16 cellular contexts compared by ENCODE assay signal in genomic region chr3:98519351-98519750, GRCh38. TPM values are rescaled to one million over a fixed set of nuclear protein-coding genes. Genes with fewer than 3 reads are reported as not detected.
DNase-seq lines count a peak whose midpoint lies in the region; ATAC-seq and TF ChIP-seq lines count a peak whose summit lies in the region.
"Had no signal": no experiment of that assay in that cellular context is flagged by ENCODE, and none has a peak within 500 bp of the region (broad histone marks: within the 10 kb centered on the region; RNA-seq: fewer than 3 reads in every experiment).

No MANE protein-coding gene starts in this region.

- POLR2A ChIA-PET in SK-N-SH (lab: Yijun Ruan, JAX): no interaction called here

- H3K36me3 ChIP-seq in BLaER1 treated with 17β-estradiol and CSF1 and Interleukin-3, amounts not matched to agents 10 nM and 100 nM: peaks cover 61 to 71% (median 68%) of the 10 kb centered on the region in 11 experiments
- peaks cover 61 to 62% of the 10 kb centered on the region in 2 experiments for H3K36me3 ChIP-seq in SK-N-SH (replicated peaks in 1 of 2; ENCODE audit: control insufficient read depth in 1 of 2, insufficient read depth in 2 of 2, low read length in 1 of 2)
- H3K36me3 ChIP-seq: colonic mucosa had no signal

- peaks cover 10 to 37% (median 18%) of the 10 kb centered on the region in 10 experiments; a peak in 19 of 20 replicates for H3K4me1 ChIP-seq in BLaER1 treated with 17β-estradiol and CSF1 and Interleukin-3, amounts not matched to agents 10 nM and 100 nM
- peaks cover 0 to 7% of the 10 kb centered on the region in 2 experiments; a peak in 2 of 4 replicates for H3K4me1 ChIP-seq in SK-N-SH (ENCODE audit: control insufficient read depth in 1 of 2, insufficient read depth in 2 of 2, low read depth in 1 of 2, low read length in 1 of 2)
- H3K4me1 ChIP-seq: colonic mucosa had no signal

- no peak overlapping the region for H3K27ac ChIP-seq in BLaER1 treated with 17β-estradiol and CSF1 and Interleukin-3, amounts not matched to agents 10 nM and 100 nM
- no peak overlapping the region for H3K27ac ChIP-seq in SK-N-SH (ENCODE audit: low read depth in 2 of 2, low read length in 1 of 2)
- H3K27ac ChIP-seq: colonic mucosa had no signal

- peak overlapping the region; percentile 40 to 86 for H3K27ac Mint-ChIP-seq in activated naive CD4-positive, alpha-beta T cell treated with anti-CD3 and anti-CD28 coated beads, Interleukin-2, amount 50 U/mL, for 72 hours

- no peak for TF ChIP-seq CTCF in fibroblast of villous mesenchyme (IDR thresholded peaks at IDR 0.05; ENCODE audit: insufficient read depth, low read depth, low read length)
- TF ChIP-seq CTCF in SK-N-SH (IDR thresholded peaks at IDR 0.05): no peak

- H3F3A ChIP-seq in SK-N-SH (replicated peaks; ENCODE audit: insufficient read depth): peaks cover 14% of the 10 kb centered on the region

- H3K27me3 ChIP-seq in BLaER1 treated with 17β-estradiol and CSF1 and Interleukin-3, amounts not matched to agents 10 nM and 100 nM: no peaks in the 10 kb centered on the region
- H3K27me3 ChIP-seq in SK-N-SH (ENCODE audit: insufficient read depth): no peaks in the 10 kb centered on the region
- H3K27me3 ChIP-seq: colonic mucosa had no signal

- no peak overlapping the region for H3K4me3 ChIP-seq in BLaER1 treated with 17β-estradiol and CSF1 and Interleukin-3, amounts not matched to agents 10 nM and 100 nM
- H3K4me3 ChIP-seq in fibroblast of villous mesenchyme (ENCODE audit: low read depth, low read length) (no peak overlapping the region), SK-N-SH (ENCODE audit: low read depth in 2 of 2, low read length in 1 of 2) (no peak overlapping the region)
- H3K4me3 ChIP-seq: colonic mucosa, K562 had no signal

- peaks cover 52 to 71% of the 10 kb centered on the region in 2 donors for H3K36me3 Mint-ChIP-seq in activated naive CD4-positive, alpha-beta T cell treated with anti-CD3 and anti-CD28 coated beads, Interleukin-2, amount 50 U/mL, for 72 hours

- peaks cover 0 to 45% (median 14%) of the 10 kb centered on the region in 11 experiments; a peak in 10 of 22 replicates for H4K20me1 ChIP-seq in BLaER1 treated with 17β-estradiol and CSF1 and Interleukin-3, amounts not matched to agents 10 nM and 100 nM
- H4K20me1 ChIP-seq in SK-N-SH (ENCODE audit: insufficient read depth): no peaks in the 10 kb centered on the region; the same call in 1 of the 2 replicates

- H3K9me3 Mint-ChIP-seq in activated naive CD4-positive, alpha-beta T cell treated with anti-CD3 and anti-CD28 coated beads, Interleukin-2, amount 50 U/mL, for 72 hours: peaks cover 0 to 3% of the 10 kb centered on the region in 2 donors

- DNase-seq in activated naive CD4-positive, alpha-beta T cell treated with anti-CD3 and anti-CD28 coated beads, Interleukin-2, amount 50 U/mL, for 72 hours (ENCODE audit: low spot score in 2 of 2): no peak
- DNase-seq in fibroblast of villous mesenchyme (ENCODE audit: low read depth): peak; percentile 1
- no peak for DNase-seq in SK-N-SH
- DNase-seq in left lobe of liver (ENCODE audit: low spot score): no peak
- no peak for DNase-seq in SK-N-DZ (ENCODE audit: low spot score)
- DNase-seq: colonic mucosa; GF-D8; NCI-H146; NCI-H524 treated with DMSO at 0.1 percent for 48 hours; stimulated activated CD4-positive, alpha-beta T cell treated with anti-CD3 and anti-CD28 coated beads, Interleukin-4, amount 100 ng/mL, for 24 hours had no signal

- TF ChIP-seq RAD21 in SK-N-SH (IDR thresholded peaks at IDR 0.05; ENCODE audit: low read length): no peak

- TF ChIP-seq EP300 in SK-N-SH (IDR thresholded peaks at IDR 0.05; ENCODE audit: borderline replicate concordance in 1 of 2, low read depth in 1 of 2, low read length in 1 of 2): no peak

- H3K79me2 ChIP-seq in SK-N-SH (ENCODE audit: insufficient read depth): peaks cover 40% of the 10 kb centered on the region

- no peak overlapping the region for H3K9ac ChIP-seq in BLaER1 treated with 17β-estradiol and CSF1 and Interleukin-3, amounts not matched to agents 10 nM and 100 nM
- H3K9ac ChIP-seq in SK-N-SH: no peak overlapping the region

- TF ChIP-seq POLR2A in GM18505 (IDR thresholded peaks at IDR 0.05; ENCODE audit: borderline replicate concordance, extremely low read depth, insufficient read depth, insufficient read length): peak; percentile 34

- no peaks in the 10 kb centered on the region for H3K9me2 ChIP-seq in SK-N-SH

- 62% methylated on average over 1 of the region's 1 CpG for WGBS in SK-N-SH (ENCODE audit: low lambda C conversion rate)

- CTCF ChIA-PET in SK-N-SH (lab: Yijun Ruan, JAX): no interaction called here

- peak overlapping the region in 6 of 11 experiments; percentile 12 to 90 (median 26); a peak in 8 of 22 replicates for H3K4me2 ChIP-seq in BLaER1 treated with 17β-estradiol and CSF1 and Interleukin-3, amounts not matched to agents 10 nM and 100 nM
- H3K4me2 ChIP-seq in SK-N-SH: no peak overlapping the region

- no peaks in the 10 kb centered on the region for H3K9me3 ChIP-seq in BLaER1 treated with 17β-estradiol and CSF1 and Interleukin-3, amounts not matched to agents 10 nM and 100 nM (replicated peaks in 1 of 11)
- no peaks in the 10 kb centered on the region for H3K9me3 ChIP-seq in SK-N-SH
- H3K9me3 ChIP-seq: colonic mucosa had no signal

- ATAC-seq in GM18505 (IDR thresholded peaks at IDR 0.05; ENCODE audit: unreplicated experiment) (no peak), left lobe of liver (no peak), HG03378 (IDR thresholded peaks at IDR 0.05; ENCODE audit: unreplicated experiment) (no peak)
- no peak for ATAC-seq in activated naive CD4-positive, alpha-beta T cell treated with anti-CD3 and anti-CD28 coated beads, Interleukin-2, amount 50 U/mL, for 72 hours
- ATAC-seq: K562 had no signal

- no peak overlapping the region for H2AFZ ChIP-seq in SK-N-SH (ENCODE audit: low read depth)

TF ChIP-seq in SK-N-SH, 30 proteins besides CTCF, POLR2A, EP300 and RAD21 (continues in another document):
- TF ChIP-seq YY1 (IDR thresholded peaks at IDR 0.05; ENCODE audit: low read depth) (no peak), SIN3A (IDR thresholded peaks at IDR 0.05; ENCODE audit: borderline replicate concordance, low read depth, low read length) (no peak), FOXM1 (IDR thresholded peaks at IDR 0.05; ENCODE audit: low read depth) (no peak)
- TF ChIP-seq, protein P1, sequence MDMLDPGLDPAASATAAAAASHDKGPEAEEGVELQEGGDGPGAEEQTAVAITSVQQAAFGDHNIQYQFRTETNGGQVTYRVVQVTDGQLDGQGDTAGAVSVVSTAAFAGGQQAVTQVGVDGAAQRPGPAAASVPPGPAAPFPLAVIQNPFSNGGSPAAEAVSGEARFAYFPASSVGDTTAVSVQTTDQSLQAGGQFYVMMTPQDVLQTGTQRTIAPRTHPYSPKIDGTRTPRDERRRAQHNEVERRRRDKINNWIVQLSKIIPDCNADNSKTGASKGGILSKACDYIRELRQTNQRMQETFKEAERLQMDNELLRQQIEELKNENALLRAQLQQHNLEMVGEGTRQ (IDR thresholded peaks at IDR 0.05; ENCODE audit: borderline replicate concordance, low read depth, low read length): no peak
- TF ChIP-seq, protein P2, sequence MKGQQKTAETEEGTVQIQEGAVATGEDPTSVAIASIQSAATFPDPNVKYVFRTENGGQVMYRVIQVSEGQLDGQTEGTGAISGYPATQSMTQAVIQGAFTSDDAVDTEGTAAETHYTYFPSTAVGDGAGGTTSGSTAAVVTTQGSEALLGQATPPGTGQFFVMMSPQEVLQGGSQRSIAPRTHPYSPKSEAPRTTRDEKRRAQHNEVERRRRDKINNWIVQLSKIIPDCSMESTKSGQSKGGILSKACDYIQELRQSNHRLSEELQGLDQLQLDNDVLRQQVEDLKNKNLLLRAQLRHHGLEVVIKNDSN (IDR thresholded peaks at IDR 0.05; ENCODE audit: borderline replicate concordance, low read depth): no peak

RNA-seq across cellular contexts. Expression of gene CLDND1, which starts 3.4 kb away (rescaled TPM):
- 100 to 1,000 TPM; 161 to 559 TPM for total RNA-seq in activated naive CD4-positive, alpha-beta T cell treated with anti-CD3 and anti-CD28 coated beads, Interleukin-2, amount 50 U/mL, for 72 hours
- 54.4 and 98.0 TPM in 2 replicates for total RNA-seq in fibroblast of villous mesenchyme
- 110 and 165 TPM in 2 replicates for polyA plus RNA-seq in SK-N-SH (2012; rRNA removed)
- polyA plus RNA-seq in SK-N-SH (2012; cell fraction: cytosol; rRNA removed): 133 and 134 TPM in 2 replicates
- 59.9 and 139 TPM in 2 replicates for polyA plus RNA-seq in SK-N-SH (2012; cell fraction: nucleus; rRNA removed)
- total RNA-seq in left lobe of liver: 34.8 TPM
- 112 and 118 TPM in 2 replicates for polyA plus RNA-seq in SK-N-DZ (2014; cell fraction: cytosol; rRNA removed)
- polyA plus RNA-seq in SK-N-DZ (2014; cell fraction: nucleus; rRNA removed): 158 and 217 TPM in 2 replicates

RNA-seq across cellular contexts. Expression of gene GPR15, which starts 12.4 kb away (rescaled TPM):
- total RNA-seq in activated naive CD4-positive, alpha-beta T cell treated with anti-CD3 and anti-CD28 coated beads, Interleukin-2, amount 50 U/mL, for 72 hours: 1 to 10 TPM in 1 of 2 donors, under 1 TPM in 1; 0.91 to 1.5 TPM
- total RNA-seq in fibroblast of villous mesenchyme (not detected in 2 replicates), left lobe of liver (not detected)
- not detected in 2 replicates for polyA plus RNA-seq in SK-N-SH (2012; rRNA removed)
- not detected in 2 replicates for polyA plus RNA-seq in SK-N-SH (2012; cell fraction: cytosol; rRNA removed)
- not detected in 2 replicates for polyA plus RNA-seq in SK-N-SH (2012; cell fraction: nucleus; rRNA removed)
- 1.9 and 2.3 TPM in 2 replicates for polyA plus RNA-seq in SK-N-DZ (2014; cell fraction: cytosol; rRNA removed)
- 1.5 and 2.2 TPM in 2 replicates for polyA plus RNA-seq in SK-N-DZ (2014; cell fraction: nucleus; rRNA removed)
- polyA plus RNA-seq: BJ, K562 had no signal

RNA-seq across cellular contexts. Expression of gene OR5K2, which starts 21.9 kb away (rescaled TPM):
- total RNA-seq in activated naive CD4-positive, alpha-beta T cell treated with anti-CD3 and anti-CD28 coated beads, Interleukin-2, amount 50 U/mL, for 72 hours: not detected
- total RNA-seq in fibroblast of villous mesenchyme (not detected in 2 replicates), left lobe of liver (not detected)
- polyA plus RNA-seq in SK-N-SH (2012; rRNA removed): not detected in 2 replicates
- polyA plus RNA-seq in SK-N-SH (2012; cell fraction: cytosol; rRNA removed): not detected in 2 replicates
- polyA plus RNA-seq in SK-N-SH (2012; cell fraction: nucleus; rRNA removed): not detected in 2 replicates
- not detected in 2 replicates for polyA plus RNA-seq in SK-N-DZ (2014; cell fraction: cytosol; rRNA removed)
- polyA plus RNA-seq in SK-N-DZ (2014; cell fraction: nucleus; rRNA removed): not detected in 2 replicates
- total RNA-seq: colonic mucosa, K562, mononuclear cell had no signal
- polyA plus RNA-seq: BJ, K562 had no signal

RNA-seq across cellular contexts. Expression of gene OR5K1, which starts 56.4 kb away (rescaled TPM):
- not detected for total RNA-seq in activated naive CD4-positive, alpha-beta T cell treated with anti-CD3 and anti-CD28 coated beads, Interleukin-2, amount 50 U/mL, for 72 hours
- total RNA-seq in fibroblast of villous mesenchyme (not detected in 2 replicates), left lobe of liver (not detected)
- polyA plus RNA-seq in SK-N-SH (2012; rRNA removed): not detected in 2 replicates
- not detected in 2 replicates for polyA plus RNA-seq in SK-N-SH (2012; cell fraction: cytosol; rRNA removed)
- polyA plus RNA-seq in SK-N-SH (2012; cell fraction: nucleus; rRNA removed): not detected in 2 replicates
- not detected in 2 replicates for polyA plus RNA-seq in SK-N-DZ (2014; cell fraction: cytosol; rRNA removed)
- polyA plus RNA-seq in SK-N-DZ (2014; cell fraction: nucleus; rRNA removed): not detected in 2 replicates
- total RNA-seq: colonic mucosa, K562, mononuclear cell had no signal
- polyA plus RNA-seq: BJ, K562 had no signal
